23 cellular contexts compared by ENCODE assay signal in genomic region chr18:13176847-13177246, GRCh38. TPM values are rescaled to one million over a fixed set of nuclear protein-coding genes. Genes with fewer than 3 reads are reported as not detected.
A peak's percentile ranks its signal among the peaks of the same experiment; 100 is the strongest.
DNase-seq lines count a peak whose midpoint lies in the region; ATAC-seq and TF ChIP-seq lines count a peak whose summit lies in the region.
"Had no signal": no experiment of that assay in that cellular context is flagged by ENCODE, and none has a peak within 500 bp of the region (broad histone marks: within the 10 kb centered on the region; RNA-seq: fewer than 3 reads in every experiment).

No MANE protein-coding gene starts in this region.

- H3F3A ChIP-seq in smooth muscle cell (ENCODE audit: low read depth): peaks cover 5% of the 10 kb centered on the region

- H3K36me3 ChIP-seq in CD8-positive, alpha-beta T cell (ENCODE audit: insufficient read depth, low read length): no peaks in the 10 kb centered on the region
- H3K36me3 ChIP-seq in IMR-90 (ENCODE audit: control insufficient read depth, insufficient read depth, low read length) (no peaks in the 10 kb centered on the region), colonic mucosa (no peaks in the 10 kb centered on the region), muscle layer of duodenum (ENCODE audit: control insufficient read depth in 1 of 2, insufficient read depth in 2 of 2, low read length in 2 of 2) (no peaks in the 10 kb centered on the region), smooth muscle cell (ENCODE audit: low read depth) (no peaks in the 10 kb centered on the region)
- H3K36me3 ChIP-seq: ovary, sigmoid colon had no signal

- H2AFZ ChIP-seq in IMR-90 (replicated peaks; ENCODE audit: low read length, poor library complexity) (peak overlapping the region; percentile 52), smooth muscle cell (ENCODE audit: low read depth) (no peak overlapping the region)
- H2AFZ ChIP-seq: GM23248 had no signal

- H3K4me1 Mint-ChIP-seq in CD8-positive, alpha-beta T cell (ENCODE audit: low read depth): peaks cover 8% of the 10 kb centered on the region

- no peaks in the 10 kb centered on the region for H3K36me3 Mint-ChIP-seq in CD8-positive, alpha-beta T cell

- no peak overlapping the region for H3K23ac ChIP-seq in IMR-90 (ENCODE audit: low read depth, low read length)

- H3K56ac ChIP-seq in IMR-90 (ENCODE audit: extremely low read depth, insufficient read depth, low read length): no peak overlapping the region

- no peaks in the 10 kb centered on the region for H3K9me3 Mint-ChIP-seq in CD8-positive, alpha-beta T cell
- H3K9me3 Mint-ChIP-seq: activated T-helper 2 cell treated with anti-CD3 and anti-CD28 coated beads, Interferon-gamma antibody, Interleukin-2, Interleukin-4, amounts not matched to agents 10 μg/mL and 5 μg/mL and 100 μg/mL, durations not matched to agents 14 hours and 24 hours and 36 hours; stimulated activated naive CD8-positive, alpha-beta T cell treated with anti-CD3 and anti-CD28 coated beads, Interleukin-15, amount 100 ng/mL, for 72 hours had no signal

- H3K27me3 Mint-ChIP-seq in CD8-positive, alpha-beta T cell (ENCODE audit: low read depth): peaks cover 7% of the 10 kb centered on the region

- no peaks in the 10 kb centered on the region for H3K9me1 ChIP-seq in IMR-90 (ENCODE audit: insufficient read depth, low read length)

- no peak overlapping the region for H2AK9ac ChIP-seq in IMR-90 (replicated peaks; ENCODE audit: low read depth, low read length, poor library complexity)

- H2BK5ac ChIP-seq in IMR-90 (ENCODE audit: low read depth, low read length, poor library complexity, severe bottlenecking): no peak overlapping the region

- no peak for ATAC-seq in CD8-positive, alpha-beta T cell
- ATAC-seq in IMR-90 (ENCODE audit: low read depth) (no peak), GM19035 (IDR thresholded peaks at IDR 0.05; ENCODE audit: unreplicated experiment) (no peak)
- ATAC-seq: left ventricle myocardium superior; stimulated activated naive CD8-positive, alpha-beta T cell treated with anti-CD3 and anti-CD28 coated beads, Interleukin-15, amount 100 ng/mL, for 72 hours had no signal

- POLR2A ChIA-PET in CD8-positive, alpha-beta T cell (lab: Charles Lee): no interaction called here
- POLR2A ChIA-PET in IMR-90 (lab: Charles Lee; ENCODE audit: unreplicated experiment): no interaction called here

- H3K27ac ChIP-seq in CD8-positive, alpha-beta T cell (ENCODE audit: low read depth, low read length): no peak overlapping the region
- H3K27ac ChIP-seq in IMR-90 (ENCODE audit: insufficient read depth, low read length) (no peak overlapping the region), colonic mucosa (peak overlapping the region; percentile 52), muscle layer of duodenum (ENCODE audit: low read length) (peak overlapping the region; percentile 25), smooth muscle cell (ENCODE audit: low read depth) (no peak overlapping the region)
- H3K27ac ChIP-seq: GM23248, ovary, sigmoid colon had no signal

- H3K27me3 ChIP-seq in CD8-positive, alpha-beta T cell (ENCODE audit: insufficient read depth, low read length): no peaks in the 10 kb centered on the region
- H3K27me3 ChIP-seq in IMR-90 (ENCODE audit: control insufficient read depth, insufficient read depth, low read length) (peaks cover 14% of the 10 kb centered on the region), colonic mucosa (no peaks in the 10 kb centered on the region), muscle layer of duodenum (ENCODE audit: low read depth, low read length) (no peaks in the 10 kb centered on the region), smooth muscle cell (ENCODE audit: low read depth) (no peaks in the 10 kb centered on the region)
- H3K27me3 ChIP-seq: ovary had no signal

- H3K79me1 ChIP-seq in IMR-90 (ENCODE audit: low read depth in 1 of 2, low read length in 2 of 2): no peaks in the 10 kb centered on the region

- no peak for TF ChIP-seq POLR2A in IMR-90 (IDR thresholded peaks at IDR 0.05; ENCODE audit: low read depth, low read length)

- no TSS peak for BruUV-seq in IMR-90 (replicated peaks; lab: Mats Ljungman, UMichigan)

- no peak for DNase-seq in CD8-positive, alpha-beta T cell
- DNase-seq in IMR-90 (no peak), colonic mucosa (peak; percentile 33), AG20443 (ENCODE audit: low spot score) (no peak), smooth muscle cell (lab: John Stamatoyannopoulos, UW; ENCODE audit: unreplicated experiment) (no peak), ecto neural progenitor cell (ENCODE audit: low spot score) (no peak)
- DNase-seq: AML-193; GF-D8; GM23248; Kasumi-1; left ventricle myocardium superior; NCI-H1092; NCI-H2081; ovary; SHP77; sigmoid colon; stimulated activated CD4-positive, alpha-beta T cell treated with anti-CD3 and anti-CD28 coated beads, Interleukin-1b, Interleukin-23, amount 100 ng/mL, for 48 hours; stimulated activated naive CD8-positive, alpha-beta T cell treated with anti-CD3 and anti-CD28 coated beads, Interleukin-15, amount 100 ng/mL, for 72 hours; trophoblast cell had no signal

- no peak overlapping the region for H3K4ac ChIP-seq in IMR-90 (ENCODE audit: low read depth, low read length)

- H3K79me2 ChIP-seq in smooth muscle cell (ENCODE audit: low read depth): no peaks in the 10 kb centered on the region

- H3K9me3 ChIP-seq in CD8-positive, alpha-beta T cell (ENCODE audit: low read length): no peaks in the 10 kb centered on the region
- H3K9me3 ChIP-seq in IMR-90 (ENCODE audit: control insufficient read depth, insufficient read depth, low read length): no peaks in the 10 kb centered on the region
- H3K9me3 ChIP-seq in colonic mucosa: no peaks in the 10 kb centered on the region
- no peaks in the 10 kb centered on the region for H3K9me3 ChIP-seq in muscle layer of duodenum (ENCODE audit: control insufficient read depth in 1 of 2, low read length in 2 of 2)
- H3K9me3 ChIP-seq in smooth muscle cell (replicated peaks; ENCODE audit: low read depth): no peaks in the 10 kb centered on the region
- H3K9me3 ChIP-seq: ovary, sigmoid colon had no signal

- intact Hi-C loops in CD8-positive, alpha-beta T cell (cut with DNase I, micrococcal nuclease): no loop called here
- intact Hi-C loops in IMR-90 (cut with micrococcal nuclease) (no loop called here), colonic mucosa (cut with DNase I) (no loop called here)

- no peak overlapping the region for H3K14ac ChIP-seq in IMR-90 (replicated peaks; ENCODE audit: low read depth, low read length)

- no peak overlapping the region for H3K18ac ChIP-seq in IMR-90 (ENCODE audit: low read depth, low read length)

- CTCF ChIA-PET in CD8-positive, alpha-beta T cell (lab: Charles Lee): no interaction called here
- CTCF ChIA-PET in IMR-90 (lab: Yijun Ruan, JAX): interaction anchor here (1.3 kb wide), 1 partner anchor 17 kb away, joined by 3 read pairs; no protein-coding TSS in a partner anchor

- H3K4me3 Mint-ChIP-seq in CD8-positive, alpha-beta T cell: peak overlapping the region; percentile 62
- H3K4me3 Mint-ChIP-seq: stimulated activated naive CD8-positive, alpha-beta T cell treated with anti-CD3 and anti-CD28 coated beads, Interleukin-15, amount 100 ng/mL, for 72 hours had no signal

- no peak for TF ChIP-seq RAD21 in IMR-90 (IDR thresholded peaks at IDR 0.05; ENCODE audit: low read length)

- in situ Hi-C loops in IMR-90 (cut with MboI; ENCODE audit: low sequenced_read_pairs): no loop called here

- no peaks in the 10 kb centered on the region for H3K4me1 ChIP-seq in CD8-positive, alpha-beta T cell (ENCODE audit: insufficient read depth, low read length)
- no peaks in the 10 kb centered on the region for H3K4me1 ChIP-seq in IMR-90 (ENCODE audit: control insufficient read depth, insufficient read depth, low read length)
- H3K4me1 ChIP-seq in colonic mucosa: peaks cover 10% of the 10 kb centered on the region
- H3K4me1 ChIP-seq in muscle layer of duodenum (ENCODE audit: control insufficient read depth in 1 of 2, insufficient read depth in 2 of 2, low read length in 2 of 2): peaks cover 0 to 4% of the 10 kb centered on the region in 2 donors
- H3K4me1 ChIP-seq in smooth muscle cell (ENCODE audit: low read depth): no peaks in the 10 kb centered on the region
- H3K4me1 ChIP-seq: sigmoid colon had no signal

- no peak overlapping the region for H2BK120ac ChIP-seq in IMR-90 (ENCODE audit: low read depth, low read length)

- 100% methylated on average over 1 of the region's 13 CpGs; no CpG with 5 or more reads in 1 of the 2 experiments for WGBS in IMR-90 (ENCODE audit: extremely low coverage in 2 of 2, insufficient read length in 1 of 2), 2 experiments
- 96% methylated on average over 13 of the region's 13 CpGs for WGBS in smooth muscle cell (ENCODE audit: low lambda C conversion rate)

- H3K27ac Mint-ChIP-seq in CD8-positive, alpha-beta T cell: no peak overlapping the region
- H3K27ac Mint-ChIP-seq: activated T-helper 2 cell treated with anti-CD3 and anti-CD28 coated beads, Interferon-gamma antibody, Interleukin-2, Interleukin-4, amounts not matched to agents 10 μg/mL and 5 μg/mL and 100 μg/mL, durations not matched to agents 14 hours and 24 hours and 36 hours; stimulated activated naive CD8-positive, alpha-beta T cell treated with anti-CD3 and anti-CD28 coated beads, Interleukin-15, amount 100 ng/mL, for 72 hours had no signal

- no peak overlapping the region for H4K8ac ChIP-seq in IMR-90 (ENCODE audit: low read depth in 2 of 2, low read length in 2 of 2)

- no peak for TF ChIP-seq CTCF in CD8-positive, alpha-beta T cell (IDR thresholded peaks at IDR 0.05)
- TF ChIP-seq CTCF in IMR-90 (conservative IDR thresholded peaks at IDR 0.05; ENCODE audit: low read depth, low read length) (no peak), colonic mucosa (IDR thresholded peaks at IDR 0.05) (no peak), smooth muscle cell (IDR thresholded peaks at IDR 0.05; ENCODE audit: borderline replicate concordance, insufficient read depth, poor library complexity, severe bottlenecking) (no peak)

- H2BK20ac ChIP-seq in IMR-90 (ENCODE audit: low read depth, low read length): no peak overlapping the region

- no peaks in the 10 kb centered on the region for H4K20me1 ChIP-seq in IMR-90 (ENCODE audit: insufficient read depth, low read length)
- H4K20me1 ChIP-seq in smooth muscle cell (ENCODE audit: low read depth): no peaks in the 10 kb centered on the region

- H4K5ac ChIP-seq in IMR-90 (ENCODE audit: low read depth, low read length): no peak overlapping the region

- dilution Hi-C loops in IMR-90 (cut with HindIII; ENCODE audit: low sequenced_read_pairs, unreplicated experiment): no loop called here

- H3K4me3 ChIP-seq in CD8-positive, alpha-beta T cell (ENCODE audit: low read depth, low read length): peak overlapping the region; percentile 9
- no peak overlapping the region for H3K4me3 ChIP-seq in IMR-90 (ENCODE audit: insufficient read depth, low read depth, low read length)
- H3K4me3 ChIP-seq in colonic mucosa: peak overlapping the region; percentile 21
- H3K4me3 ChIP-seq in muscle layer of duodenum (ENCODE audit: low read depth in 1 of 2, low read length in 2 of 2): peak overlapping the region in 1 of 2 donors; percentile 23
- H3K4me3 ChIP-seq in smooth muscle cell: no peak overlapping the region
- H3K4me3 ChIP-seq: GM23248, ovary, sigmoid colon had no signal

- H3K4me2 ChIP-seq in IMR-90 (ENCODE audit: low read depth, low read length): no peak overlapping the region
- no peak overlapping the region for H3K4me2 ChIP-seq in smooth muscle cell

- no peak overlapping the region for H2AK5ac ChIP-seq in IMR-90 (ENCODE audit: low read depth, low read length)

- H2BK15ac ChIP-seq in IMR-90 (ENCODE audit: low read depth, low read length): no peak overlapping the region

- no peak overlapping the region for H3K9ac ChIP-seq in IMR-90 (ENCODE audit: low read depth, low read length)
- peak overlapping the region; percentile 30 to 89 for H3K9ac ChIP-seq in colonic mucosa (ENCODE audit: low read depth in 2 of 2, low read length in 2 of 2)
- H3K9ac ChIP-seq in smooth muscle cell (ENCODE audit: low read depth): no peak overlapping the region
- H3K9ac ChIP-seq: GM23248 had no signal

- no peak overlapping the region for H4K91ac ChIP-seq in IMR-90 (ENCODE audit: insufficient read depth, low read depth, low read length)

RNA-seq across cellular contexts. Expression of gene LDLRAD4, which starts 41.7 kb away (rescaled TPM):
- total RNA-seq in CD8-positive, alpha-beta T cell: 10 to 100 TPM; 31.0 to 35.1 TPM
- total RNA-seq in IMR-90 (2012; rRNA removed) (not detected in 2 replicates), colonic mucosa (10 to 100 TPM; 11.7 to 17.0 TPM), smooth muscle cell (36.2 and 41.1 TPM in 2 replicates)
- polyA plus RNA-seq in IMR-90 (2012; rRNA removed) (not detected in 2 replicates), smooth muscle cell (40.9 and 48.3 TPM in 2 replicates)
- not detected in 2 replicates for polyA plus RNA-seq in IMR-90 (2012; cell fraction: cytosol; rRNA removed)
- 0.02 and 0.24 TPM in 2 replicates for polyA plus RNA-seq in IMR-90 (2012; cell fraction: nucleus; rRNA removed; ENCODE audit: low replicate concordance)
- total RNA-seq: GM23248, NCI-H460 had no signal
- polyA plus RNA-seq: GM23248 had no signal

Comparison
In these comparisons a context has a peak if more than half of its experiments do, and no peak if none do; other contexts are left out.
1. H3K27ac ChIP-seq: peak in colonic mucosa (single experiment) and muscle layer of duodenum (single experiment); none in CD8-positive, alpha-beta T cell (single experiment), IMR-90 (single experiment) and smooth muscle cell (single experiment).
2. H3K4me3 ChIP-seq: peak in CD8-positive, alpha-beta T cell (single experiment) and colonic mucosa (single experiment); none in IMR-90 (single experiment) and smooth muscle cell (single experiment).
3. H3K9ac ChIP-seq: peak in colonic mucosa (2 of 2); none in IMR-90 (single experiment) and smooth muscle cell (single experiment).
4. RNA of gene LDLRAD4, which starts 41.7 kb away (total RNA-seq): 36.2 to 41.1 TPM in smooth muscle cell, 31.0 to 35.1 TPM in CD8-positive, alpha-beta T cell and 11.7 to 17.0 TPM in colonic mucosa; not detected in IMR-90; every median in the first group is over 10 times any median in the second.